9 cellular contexts compared by ENCODE assay signal in genomic region chr16:11670171-11671131, GRCh38. TPM values are rescaled to one million over a fixed set of nuclear protein-coding genes. Genes with fewer than 3 reads are reported as not detected.
DNase-seq lines count a peak whose midpoint lies in the region; ATAC-seq and TF ChIP-seq lines count a peak whose summit lies in the region.
"Had no signal": no experiment of that assay in that cellular context is flagged by ENCODE, and none has a peak within 500 bp of the region (broad histone marks: within the 10 kb centered on the region; RNA-seq: fewer than 3 reads in every experiment).

No MANE protein-coding gene starts in this region.

- ATAC-seq in SK-N-SH treated with all-trans-retinoic acid at 6 μM for 48 hours (no peak), T-helper 17 cell (peak; percentile 14), HG02973 (IDR thresholded peaks at IDR 0.05; ENCODE audit: unreplicated experiment) (no peak)

- no peak for TF ChIP-seq RAD21 in SK-N-SH (IDR thresholded peaks at IDR 0.05; ENCODE audit: low read length)

- peaks cover 12% of the 10 kb centered on the region for H3F3A ChIP-seq in SK-N-SH (replicated peaks; ENCODE audit: insufficient read depth)

- TF ChIP-seq CTCF in SK-N-SH (IDR thresholded peaks at IDR 0.05) (no peak), hepatocyte (IDR thresholded peaks at IDR 0.05; ENCODE audit: poor library complexity) (no peak)

- no peak overlapping the region for H2AFZ ChIP-seq in SK-N-SH (ENCODE audit: low read depth)
- H2AFZ ChIP-seq in hepatocyte = no peak overlapping the region

- WGBS in SK-N-SH (ENCODE audit: low lambda C conversion rate) = 92% methylated on average over 16 of the region's 27 CpGs
- WGBS in hepatocyte (ENCODE audit: low lambda C conversion rate, missing lambda C conversion rate) = 74% methylated on average over 27 of the region's 27 CpGs

- H3K4me3 Mint-ChIP-seq in T-helper 17 cell = peak overlapping the region; percentile 85

- H3K27me3 ChIP-seq in SK-N-SH (ENCODE audit: insufficient read depth) = no peaks in the 10 kb centered on the region
- no peaks in the 10 kb centered on the region for H3K27me3 ChIP-seq in hepatocyte
- H3K27me3 ChIP-seq: SJSA1 had no signal

- H3K4me3 ChIP-seq in SK-N-SH (ENCODE audit: low read depth in 2 of 2, low read length in 1 of 2) = no peak overlapping the region
- H3K4me3 ChIP-seq in hepatocyte = no peak overlapping the region

- H4K20me1 ChIP-seq in SK-N-SH (ENCODE audit: insufficient read depth) = peaks cover 50% of the 10 kb centered on the region
- peaks cover 57% of the 10 kb centered on the region for H4K20me1 ChIP-seq in hepatocyte (ENCODE audit: insufficient read depth, poor library complexity, severe bottlenecking)

- no peaks in the 10 kb centered on the region for H3K9me3 ChIP-seq in SK-N-SH
- H3K9me3 ChIP-seq in T-helper 17 cell (ENCODE audit: control insufficient read depth, low read length, poor library complexity, severe bottlenecking) = no peaks in the 10 kb centered on the region
- H3K9me3 ChIP-seq in hepatocyte (ENCODE audit: low read depth) = no peaks in the 10 kb centered on the region

- H3K36me3 ChIP-seq in SK-N-SH (replicated peaks in 1 of 2; ENCODE audit: control insufficient read depth in 1 of 2, insufficient read depth in 2 of 2, low read length in 1 of 2) (no peaks in the 10 kb centered on the region), hepatocyte (replicated peaks; ENCODE audit: insufficient read depth, low read depth) (no peaks in the 10 kb centered on the region)

- DNase-seq in SK-N-SH (no peak), T-helper 17 cell (no peak), hepatocyte (ENCODE audit: low spot score) (no peak), substantia nigra (lab: John Stamatoyannopoulos, UW) (peak in 7 of 49 donors; percentile 39 to 68 (median 47)), A172 (ENCODE audit: low spot score) (no peak), NCI-H2227 (lab: John Stamatoyannopoulos, UW; ENCODE audit: unreplicated experiment) (no peak)

- H3K27ac Mint-ChIP-seq in T-helper 17 cell = peak overlapping the region; percentile 89

- POLR2A ChIA-PET in SK-N-SH (lab: Yijun Ruan, JAX) = no interaction called here

- H3K9me2 ChIP-seq in SK-N-SH (no peaks in the 10 kb centered on the region), hepatocyte (replicated peaks; ENCODE audit: insufficient read depth) (no peaks in the 10 kb centered on the region)

- no peak overlapping the region for H3K9ac ChIP-seq in SK-N-SH

- H3K27ac ChIP-seq in SK-N-SH (ENCODE audit: low read depth in 2 of 2, low read length in 1 of 2) = no peak overlapping the region; a peak in 1 of 4 replicates
- no peak overlapping the region for H3K27ac ChIP-seq in hepatocyte
- H3K27ac ChIP-seq in substantia nigra (ENCODE audit: low read depth, low read length, poor library complexity, severe bottlenecking) = peak overlapping the region; percentile 72
- H3K27ac ChIP-seq: SJSA1 had no signal

- TF ChIP-seq EP300 in SK-N-SH (IDR thresholded peaks at IDR 0.05; ENCODE audit: borderline replicate concordance in 1 of 2, low read depth in 1 of 2, low read length in 1 of 2) = no peak

- H3K36me3 Mint-ChIP-seq in T-helper 17 cell (ENCODE audit: low read depth) = no peaks in the 10 kb centered on the region

- CTCF ChIA-PET in SK-N-SH (lab: Yijun Ruan, JAX) = interaction anchor here (1.1 kb wide), 1 partner anchor 8 kb away, joined by 3 read pairs; no protein-coding TSS in a partner anchor

- H3K4me1 ChIP-seq in SK-N-SH (ENCODE audit: control insufficient read depth in 1 of 2, insufficient read depth in 2 of 2, low read depth in 1 of 2, low read length in 1 of 2) (peaks cover 0 to 23% of the 10 kb centered on the region in 2 experiments; a peak in 1 of 4 replicates), hepatocyte (ENCODE audit: insufficient read depth) (peaks cover 23% of the 10 kb centered on the region)

- peaks cover 12% of the 10 kb centered on the region for H3K79me2 ChIP-seq in SK-N-SH (ENCODE audit: insufficient read depth)
- peaks cover 61% of the 10 kb centered on the region for H3K79me2 ChIP-seq in hepatocyte

- H3K27me3 Mint-ChIP-seq in T-helper 17 cell = no peaks in the 10 kb centered on the region

- H3K4me2 ChIP-seq in SK-N-SH = peak overlapping the region; percentile 90; the same call in 1 of the 2 replicates
- H3K4me2 ChIP-seq in hepatocyte = peak overlapping the region; percentile 94

- peaks cover 49% of the 10 kb centered on the region for H3K4me1 Mint-ChIP-seq in T-helper 17 cell

TF ChIP-seq in SK-N-SH, 30 proteins besides CTCF, POLR2A, EP300 and RAD21 (continues in another document):
- TF ChIP-seq ZBTB33 (IDR thresholded peaks at IDR 0.05; ENCODE audit: borderline replicate concordance, low read depth) (no peak), GABPA (IDR thresholded peaks at IDR 0.05; ENCODE audit: low read depth) (no peak), USF1 (IDR thresholded peaks at IDR 0.05; ENCODE audit: borderline replicate concordance, low read depth) (no peak), FOSL2 (IDR thresholded peaks at IDR 0.05; ENCODE audit: borderline replicate concordance, low read depth) (no peak), POLR2AphosphoS5 (IDR thresholded peaks at IDR 0.05; ENCODE audit: low read depth, low read length) (no peak)

TF ChIP-seq in SK-N-SH treated with all-trans-retinoic acid at 6 μM for 48 hours, 23 proteins besides CTCF, POLR2A, EP300 and RAD21:
- TF ChIP-seq TCF4 (CRISPR knock-in tag; IDR thresholded peaks at IDR 0.05; ENCODE audit: borderline replicate concordance) = no peak
- no peak for TF ChIP-seq GLIS3 (CRISPR knock-in tag; IDR thresholded peaks at IDR 0.05)
- TF ChIP-seq SNAI2 (CRISPR knock-in tag; IDR thresholded peaks at IDR 0.05) = no peak
- TF ChIP-seq RARB (CRISPR knock-in tag; IDR thresholded peaks at IDR 0.05) = no peak
- TF ChIP-seq POU6F1 (CRISPR knock-in tag; IDR thresholded peaks at IDR 0.05; ENCODE audit: borderline replicate concordance, low read depth) = no peak
- no peak for TF ChIP-seq ARNTL (CRISPR knock-in tag; IDR thresholded peaks at IDR 0.05; ENCODE audit: borderline replicate concordance, low read depth)
- no peak for TF ChIP-seq BACH2 (CRISPR knock-in tag; IDR thresholded peaks at IDR 0.05; ENCODE audit: borderline replicate concordance)
- no peak for TF ChIP-seq ZFP3 (CRISPR knock-in tag; IDR thresholded peaks at IDR 0.05)
- TF ChIP-seq PATZ1 (CRISPR knock-in tag; IDR thresholded peaks at IDR 0.05; ENCODE audit: borderline replicate concordance) = no peak
- no peak for TF ChIP-seq ESRRG (CRISPR knock-in tag; IDR thresholded peaks at IDR 0.05)
- TF ChIP-seq ZFP30 (CRISPR knock-in tag; IDR thresholded peaks at IDR 0.05) = no peak
- TF ChIP-seq CSDC2 (CRISPR knock-in tag; IDR thresholded peaks at IDR 0.05) = no peak
- no peak for TF ChIP-seq OSR1 (CRISPR knock-in tag; IDR thresholded peaks at IDR 0.05)
- TF ChIP-seq ZC3H10 (CRISPR knock-in tag; IDR thresholded peaks at IDR 0.05) = no peak

RNA-seq across cellular contexts. Expression of gene SNN, which starts 2.2 kb away (rescaled TPM):
- polyA plus RNA-seq in SK-N-SH (2012; rRNA removed) = 15.4 and 15.8 TPM in 2 replicates
- 12.8 and 15.4 TPM in 2 replicates for polyA plus RNA-seq in SK-N-SH (2012; cell fraction: cytosol; rRNA removed)
- 7.2 and 10.5 TPM in 2 replicates for polyA plus RNA-seq in SK-N-SH (2012; cell fraction: nucleus; rRNA removed)
- total RNA-seq in T-helper 17 cell = 10 to 100 TPM; 27.8 to 89.7 TPM
- 18.8 and 18.9 TPM in 2 replicates for total RNA-seq in hepatocyte
- 16.4 and 16.7 TPM in 2 replicates for polyA plus RNA-seq in hepatocyte
- total RNA-seq in A172 (2014; rRNA removed; shearing (Covaris generic)) = 20.7 and 30.9 TPM in 2 replicates
